ENCODE assay signal across 8 cellular contexts in the genomic region with DNA sequence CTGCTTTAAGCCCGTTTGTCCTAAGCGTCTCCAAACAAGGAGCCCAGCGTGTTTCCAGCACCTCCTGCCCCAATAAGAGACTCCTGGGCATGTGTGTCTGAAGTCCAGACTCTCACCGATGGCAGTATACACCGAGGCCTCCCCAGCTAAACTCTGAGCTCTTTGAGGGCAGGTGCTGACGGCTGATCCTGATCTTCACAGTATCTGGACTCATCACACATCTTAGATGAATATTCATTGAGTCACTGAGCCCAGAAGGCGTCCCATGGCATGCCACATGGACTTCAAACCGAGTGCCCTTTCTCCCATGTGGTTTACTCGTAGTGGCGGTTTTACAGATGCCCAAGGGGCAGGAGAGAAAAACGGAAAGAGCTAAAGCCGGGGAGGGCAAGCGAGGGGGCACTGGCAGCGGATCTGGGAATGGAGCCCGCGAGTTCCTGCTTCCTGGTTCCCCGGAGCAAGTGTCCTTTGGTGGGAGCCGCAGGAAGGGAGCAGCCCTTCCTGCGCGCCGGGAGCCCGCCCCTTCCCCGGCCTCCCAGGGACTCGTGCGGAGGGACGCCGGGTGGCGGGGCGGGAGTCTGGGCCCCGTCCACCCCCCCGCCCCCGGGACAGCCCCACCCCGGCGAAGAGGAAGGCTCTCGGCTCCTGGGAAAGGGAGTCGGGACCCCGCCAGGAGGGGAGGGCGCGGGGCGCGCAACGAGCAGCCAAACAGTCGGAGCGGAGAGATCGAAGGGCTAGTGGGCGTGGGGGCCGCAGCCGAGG. TPM values are rescaled to one million over a fixed set of nuclear protein-coding genes. Genes with fewer than 3 reads are reported as not detected.
A peak's percentile ranks its signal among the peaks of the same experiment; 100 is the strongest.
DNase-seq lines count a peak whose midpoint lies in the region; ATAC-seq and TF ChIP-seq lines count a peak whose summit lies in the region.

No MANE protein-coding gene starts in this region.

- WGBS in heart left ventricle, 4 donors = 1 to 5% (median 1%) methylated on average over 14 to 48 of the region's 48 CpGs

- TF ChIP-seq POLR2A in heart left ventricle (IDR thresholded peaks at IDR 0.05) = peak in 1 of 2 donors; percentile 26

- H3K9ac ChIP-seq in rectal smooth muscle tissue (ENCODE audit: low read length) = no peak overlapping the region

- H3K27me3 Mint-ChIP-seq in activated CD4-positive, alpha-beta T cell treated with anti-CD3 and anti-CD28 coated beads for 36 hours = peaks cover 50% of the 10 kb centered on the region

- intact Hi-C loops in activated CD4-positive, alpha-beta T cell treated with anti-CD3 and anti-CD28 coated beads for 36 hours (cut with DNase I, micrococcal nuclease) = loop anchor here in 1 of 2 experiments (2.0 kb wide), 1 partner anchor 68 kb away; a partner anchor contains a TSS
- intact Hi-C loops in heart left ventricle (cut with DNase I) = loop anchor here in 1 of 10 donors (5.0 kb wide), 1 partner anchor 71 kb away; no protein-coding TSS in a partner anchor

- DNase-seq in activated CD4-positive, alpha-beta T cell treated with anti-CD3 and anti-CD28 coated beads for 36 hours = peak; percentile 28
- no peak for DNase-seq in activated CD4-positive, alpha-beta T cell treated with anti-CD3 and anti-CD28 coated beads, Interleukin-2, amount 50 U/mL, for 1 hour
- DNase-seq in NCI-H1694 (lab: John Stamatoyannopoulos, UW) (peak; percentile 70), heart left ventricle (peak; percentile 61 to 84 (median 78))
- peak; percentile 38 to 42 for DNase-seq in activated T-cell treated with anti-CD3 and anti-CD28 coated beads, Interleukin-2, amount 50 U/mL, for 48 hours

- H3K36me3 Mint-ChIP-seq in activated CD4-positive, alpha-beta T cell treated with anti-CD3 and anti-CD28 coated beads for 36 hours (ENCODE audit: low read depth) = no peaks in the 10 kb centered on the region

- CTCF ChIA-PET in activated CD4-positive, alpha-beta T cell treated with anti-CD3 and anti-CD28 coated beads for 36 hours (lab: Charles Lee) = no interaction called here

- no peak overlapping the region for H3K27ac Mint-ChIP-seq in activated CD4-positive, alpha-beta T cell treated with anti-CD3 and anti-CD28 coated beads for 36 hours

- peak overlapping the region; percentile 26 to 86 (median 66) for H3K4me3 ChIP-seq in heart left ventricle
- peak overlapping the region; percentile 71 for H3K4me3 ChIP-seq in rectal smooth muscle tissue (ENCODE audit: low read length)

- H3K9me3 Mint-ChIP-seq in activated CD4-positive, alpha-beta T cell treated with anti-CD3 and anti-CD28 coated beads for 36 hours (ENCODE audit: low read depth) = no peaks in the 10 kb centered on the region

- H3K4me1 ChIP-seq in heart left ventricle (peaks cover 0 to 49% (median 18%) of the 10 kb centered on the region in 12 donors), rectal smooth muscle tissue (ENCODE audit: control insufficient read depth, insufficient read depth, low read length) (peaks cover 8% of the 10 kb centered on the region)

- no peak for TF ChIP-seq CTCF in heart left ventricle (IDR thresholded peaks at IDR 0.05)

- POLR2A ChIA-PET in activated CD4-positive, alpha-beta T cell treated with anti-CD3 and anti-CD28 coated beads for 36 hours (lab: Charles Lee) = no interaction called here

- no peaks in the 10 kb centered on the region for H3K9me3 ChIP-seq in heart left ventricle

- H3K4me1 Mint-ChIP-seq in activated CD4-positive, alpha-beta T cell treated with anti-CD3 and anti-CD28 coated beads for 36 hours = peaks cover 18% of the 10 kb centered on the region

- H3K27ac ChIP-seq in heart left ventricle = peak overlapping the region; percentile 57 to 94 (median 84)
- no peak overlapping the region for H3K27ac ChIP-seq in rectal smooth muscle tissue (ENCODE audit: low read depth, low read length)

- peaks cover 0 to 25% (median 0%) of the 10 kb centered on the region in 9 donors for H3K27me3 ChIP-seq in heart left ventricle
- H3K27me3 ChIP-seq in rectal smooth muscle tissue (ENCODE audit: control insufficient read depth, insufficient read depth, low read length) = no peaks in the 10 kb centered on the region

- H3K36me3 ChIP-seq in heart left ventricle = no peaks in the 10 kb centered on the region
- no peaks in the 10 kb centered on the region for H3K36me3 ChIP-seq in rectal smooth muscle tissue (ENCODE audit: control insufficient read depth, insufficient read depth, low read length)

- ATAC-seq in activated CD4-positive, alpha-beta T cell treated with anti-CD3 and anti-CD28 coated beads for 36 hours = peak; percentile 28
- peak; percentile 50 to 81 (median 75) for ATAC-seq in heart left ventricle
- no peak for ATAC-seq in GM21390 (IDR thresholded peaks at IDR 0.05; ENCODE audit: unreplicated experiment)
- ATAC-seq in HG03342 (IDR thresholded peaks at IDR 0.05; ENCODE audit: unreplicated experiment) = no peak

- peak overlapping the region; percentile 61 for H3K4me3 Mint-ChIP-seq in activated CD4-positive, alpha-beta T cell treated with anti-CD3 and anti-CD28 coated beads for 36 hours

RNA-seq across cellular contexts. Expression of a gene that starts 0.6 kb away (rescaled TPM):
- total RNA-seq in activated CD4-positive, alpha-beta T cell treated with anti-CD3 and anti-CD28 coated beads for 36 hours = 1 to 10 TPM; 7.2 to 9.0 TPM
- total RNA-seq in heart left ventricle = 10 to 100 TPM in 7 of 9 donors, 1 to 10 TPM in 2; 5.7 to 49.8 (median 16.1) TPM
- 10 to 100 TPM in 1 of 2 donors, 1 to 10 TPM in 1; 7.3 to 59.2 TPM for polyA plus RNA-seq in heart left ventricle

Comparison
In these comparisons a context has a peak if more than half of its experiments do, and no peak if none do; other contexts are left out.
1. ATAC-seq: peak in activated CD4-positive, alpha-beta T cell treated with anti-CD3 and anti-CD28 coated beads for 36 hours (single experiment) and heart left ventricle (4 of 4); none in GM21390 (single experiment) and HG03342 (single experiment).